In genomic region chr6:81752084-81752968, GRCh38 we compare ENCODE assay signal across 8 cellular contexts. TPM values are rescaled to one million over a fixed set of nuclear protein-coding genes. Genes with fewer than 3 reads are reported as not detected.
A peak's percentile ranks its signal among the peaks of the same experiment; 100 is the strongest.
DNase-seq lines count a peak whose midpoint lies in the region; ATAC-seq and TF ChIP-seq lines count a peak whose summit lies in the region.

TSS of gene TENT5A (minus strand) at chr6:81752681. CDS start at chr6:81752141, 540 bp downstream.

- peak within 1 kb of the TSS; percentile 75 to 94 for H3K9ac ChIP-seq in stomach smooth muscle (ENCODE audit: low read length in 2 of 2)

- peaks cover 33% of the 10 kb centered on the region for H3K4me1 ChIP-seq in neuron (ENCODE audit: insufficient read depth, low read length)
- peaks cover 11% of the 10 kb centered on the region for H3K4me1 ChIP-seq in stomach smooth muscle (ENCODE audit: control insufficient read depth, insufficient read depth, low read length)

- H3K36me3 ChIP-seq in neuron (ENCODE audit: insufficient read depth, low read length) (peaks cover 23% of the 10 kb centered on the region), stomach smooth muscle (ENCODE audit: control insufficient read depth in 2 of 2, insufficient read depth in 2 of 2, low read length in 2 of 2) (peaks cover 2 to 3% of the 10 kb centered on the region in 2 donors)

- in situ Hi-C loops in KBM-7 (cut with MboI; ENCODE audit: low pct_unique_long_range_greater_than_20kb, low sequenced_read_pairs): loop anchor here (25.0 kb wide), 1 partner anchor 235 kb away; no protein-coding TSS in a partner anchor

- no peaks in the 10 kb centered on the region for H3K27me3 ChIP-seq in neuron (ENCODE audit: insufficient read depth, low read length)
- H3K27me3 ChIP-seq in stomach smooth muscle (ENCODE audit: control insufficient read depth in 1 of 2, insufficient read depth in 2 of 2, low read length in 2 of 2): no peaks in the 10 kb centered on the region

- peak within 1 kb of the TSS; percentile 76 for H2AFZ ChIP-seq in neuron (ENCODE audit: low read depth, low read length)

- DNase-seq in Daoy (ENCODE audit: low read depth) (peak; percentile 97), KBM-7 (peak; percentile 91), SIG-M5 (lab: John Stamatoyannopoulos, UW) (peak; percentile 41), foreskin fibroblast (peak; percentile 92 to 97)
- DNase-seq in activated gamma-delta T cell treated with anti-CD3 and anti-CD28 coated beads, Interleukin-2, amount 50 U/mL, for 16 hours (ENCODE audit: low read depth): peak; percentile 72

- peak; percentile 80 for ATAC-seq in GM21723 (IDR thresholded peaks at IDR 0.05; ENCODE audit: unreplicated experiment)

- H3K4me3 ChIP-seq in foreskin fibroblast (ENCODE audit: low read depth in 1 of 2, low read length in 2 of 2) (peak within 1 kb of the TSS; percentile 70 to 87), neuron (ENCODE audit: low read length) (peak within 1 kb of the TSS; percentile 98), stomach smooth muscle (ENCODE audit: low read length in 2 of 2) (peak within 1 kb of the TSS; percentile 98)

- H3K9me3 ChIP-seq in neuron (ENCODE audit: low read length) (no peaks in the 10 kb centered on the region), stomach smooth muscle (ENCODE audit: control insufficient read depth in 2 of 2, low read length in 2 of 2) (no peaks in the 10 kb centered on the region)

- peak within 1 kb of the TSS; percentile 98 for H3K27ac ChIP-seq in stomach smooth muscle (ENCODE audit: low read length)

- no peak for TF ChIP-seq CTCF in foreskin fibroblast (IDR thresholded peaks at IDR 0.05; ENCODE audit: low read depth, low read length)

RNA-seq across cellular contexts. Expression of gene TENT5A, which starts in this region (rescaled TPM):
- total RNA-seq in Daoy (2014; rRNA removed; shearing (Covaris generic)): 11.5 and 13.0 TPM in 2 replicates

Comparison
In these comparisons a context has a peak if more than half of its experiments do, and no peak if none do; other contexts are left out.
1. Peak in every context shown above with its lines: DNase-seq, ATAC-seq, H3K4me3 ChIP-seq and H3K27ac ChIP-seq.
2. DNase-seq: peak in every context shown above with its lines; median percentile 97 in Daoy; 94 in foreskin fibroblast; 91 in KBM-7; 72 in activated gamma-delta T cell treated with anti-CD3 and anti-CD28 coated beads, Interleukin-2, amount 50 U/mL, for 16 hours; 41 in SIG-M5.